In the genomic region with DNA sequence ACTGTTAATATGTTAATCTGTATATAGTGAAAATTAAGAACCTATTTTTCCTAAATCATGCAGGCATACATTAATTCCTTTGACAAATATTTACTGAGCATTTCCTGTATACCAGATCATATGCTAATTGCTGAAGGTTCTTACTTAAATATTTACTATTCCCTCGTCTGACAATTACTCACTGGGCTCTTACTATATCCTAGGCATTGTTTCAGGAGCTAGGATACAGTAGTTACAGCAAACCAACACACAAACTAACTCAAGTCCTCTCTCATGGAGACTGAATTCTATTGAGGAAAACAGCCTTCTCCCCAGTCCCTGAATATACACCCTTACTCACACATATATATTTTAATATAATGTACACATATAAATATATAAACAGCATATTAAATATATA, we compare ENCODE assay signal across 22 cellular contexts.
"Had no signal": no experiment of that assay in that cellular context is flagged by ENCODE, and none has a peak within 500 bp of the region (broad histone marks: within the 10 kb centered on the region; RNA-seq: fewer than 3 reads in every experiment).

No MANE protein-coding gene starts in this region.

- H3K27me3 ChIP-seq: foreskin keratinocyte, pancreas, right atrium auricular region, spleen, testis, uterus had no signal

- ATAC-seq: activated naive CD8-positive, alpha-beta T cell treated with anti-CD3 and anti-CD28 coated beads, Interleukin-2, amount 50 U/mL, for 24 hours; activated T-cell treated with anti-CD3 and anti-CD28 coated beads, Interleukin-2, amount 50 U/mL, for 72 hours; foreskin keratinocyte; pancreas; psoas muscle had no signal

- H3K36me3 ChIP-seq: left ventricle myocardium inferior, pancreas, right atrium auricular region, spleen, uterus had no signal

- H3K4me1 ChIP-seq: foreskin keratinocyte, left ventricle myocardium inferior, pancreas, psoas muscle, right atrium auricular region, spleen, testis, uterus had no signal

- H3K9me3 ChIP-seq: left ventricle myocardium inferior, pancreas, psoas muscle, right atrium auricular region, spleen, testis, uterus had no signal

- DNase-seq: activated B cell treated with CpG ODN at 0.5 μM for 24 hours; activated CD4-positive, alpha-beta T cell treated with anti-CD3 and anti-CD28 coated beads for 4 hours; activated CD4-positive, alpha-beta T cell treated with anti-CD3 and anti-CD28 coated beads, Interleukin-2, amount 50 U/mL, for 48 hours; activated effector memory CD4-positive, alpha-beta T cell treated with anti-CD3 and anti-CD28 coated beads, Interleukin-2, amount 50 U/mL, for 16 hours; activated naive CD4-positive, alpha-beta T cell treated with anti-CD3 and anti-CD28 coated beads, Interleukin-2, amount 50 U/mL, for 16 hours; activated naive CD8-positive, alpha-beta T cell treated with anti-CD3 and anti-CD28 coated beads, Interleukin-2, amount 50 U/mL, for 24 hours; activated T-cell treated with anti-CD3 and anti-CD28 coated beads, Interleukin-2, amount 50 U/mL, for 72 hours; erythroblast; foreskin keratinocyte; immature natural killer cell; left ventricle myocardium inferior; nephron progenitor cell; pancreas; psoas muscle; spleen; stimulated activated CD4-positive, alpha-beta T cell treated with anti-CD3 and anti-CD28 coated beads, Interleukin-4, amount 100 ng/mL, for 1 hour; stimulated activated naive CD4-positive, alpha-beta T cell; T1000; testis; trophoblast cell; uterus had no signal

- H3K4me3 ChIP-seq: left ventricle myocardium inferior, pancreas, psoas muscle, right atrium auricular region, spleen, testis, uterus had no signal

- H3K27ac ChIP-seq: foreskin keratinocyte, left ventricle myocardium inferior, pancreas, psoas muscle, right atrium auricular region, spleen, testis, uterus had no signal
